In genomic region chr2:110083757-110084156, GRCh38 we compare ENCODE assay signal across 3 cellular contexts. TPM values are rescaled to one million over a fixed set of nuclear protein-coding genes. Genes with fewer than 3 reads are reported as not detected.
"Had no signal": no experiment of that assay in that cellular context is flagged by ENCODE, and none has a peak within 500 bp of the region (broad histone marks: within the 10 kb centered on the region; RNA-seq: fewer than 3 reads in every experiment).

No MANE protein-coding gene starts in this region.

RNA-seq across cellular contexts. Expression of gene MALL, which starts 31.9 kb away (rescaled TPM):
- total RNA-seq: OCI-LY7, SJSA1, SK-MEL-5 had no signal
